In the genomic region with DNA sequence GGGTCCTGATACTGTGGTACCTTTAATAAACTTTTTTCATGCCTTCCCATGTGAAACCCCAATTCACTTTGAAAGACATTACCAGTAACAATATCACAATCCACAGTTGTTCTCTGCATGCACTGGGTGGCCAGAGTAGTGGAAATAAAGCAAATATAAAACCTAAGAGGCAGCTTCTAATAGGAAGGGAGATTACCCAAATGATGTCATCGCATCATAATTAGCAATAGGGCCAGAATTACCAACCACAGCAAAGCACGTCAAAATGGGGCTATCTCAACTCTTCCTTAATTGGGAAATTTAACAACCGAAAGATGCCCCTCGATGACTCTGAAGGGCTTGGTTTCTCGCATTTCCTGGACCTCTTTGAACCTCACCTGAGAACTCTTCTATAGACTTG, we compare ENCODE assay signal across 2 cellular contexts.
A peak's percentile ranks its signal among the peaks of the same experiment; 100 is the strongest.
TF ChIP-seq lines count a peak whose summit lies in the region.

No MANE protein-coding gene starts in this region.

TF ChIP-seq in HepG2, 621 proteins besides CTCF, POLR2A, EP300 and RAD21 (continued from another document):
- TF ChIP-seq, protein P1, sequence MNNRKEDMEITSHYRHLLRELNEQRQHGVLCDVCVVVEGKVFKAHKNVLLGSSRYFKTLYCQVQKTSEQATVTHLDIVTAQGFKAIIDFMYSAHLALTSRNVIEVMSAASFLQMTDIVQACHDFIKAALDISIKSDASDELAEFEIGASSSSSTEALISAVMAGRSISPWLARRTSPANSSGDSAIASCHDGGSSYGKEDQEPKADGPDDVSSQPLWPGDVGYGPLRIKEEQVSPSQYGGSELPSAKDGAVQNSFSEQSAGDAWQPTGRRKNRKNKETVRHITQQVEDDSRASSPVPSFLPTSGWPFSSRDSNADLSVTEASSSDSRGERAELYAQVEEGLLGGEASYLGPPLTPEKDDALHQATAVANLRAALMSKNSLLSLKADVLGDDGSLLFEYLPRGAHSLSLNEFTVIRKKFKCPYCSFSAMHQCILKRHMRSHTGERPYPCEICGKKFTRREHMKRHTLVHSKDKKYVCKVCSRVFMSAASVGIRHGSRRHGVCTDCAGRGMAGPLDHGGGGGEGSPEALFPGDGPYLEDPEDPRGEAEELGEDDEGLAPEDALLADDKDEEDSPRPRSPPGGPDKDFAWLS (CRISPR knock-in tag; IDR thresholded peaks at IDR 0.05; ENCODE audit: borderline replicate concordance) = no peak
- TF ChIP-seq ATF7 (IDR thresholded peaks at IDR 0.05) = peak; percentile 88
- no peak for TF ChIP-seq ATF7 (CRISPR knock-in tag; IDR thresholded peaks at IDR 0.05)
- no peak for TF ChIP-seq NCOA2 (CRISPR knock-in tag; IDR thresholded peaks at IDR 0.05)
- no peak for TF ChIP-seq FOXP4 (CRISPR knock-in tag; IDR thresholded peaks at IDR 0.05)
- TF ChIP-seq ZNF530 (CRISPR knock-in tag; IDR thresholded peaks at IDR 0.05; ENCODE audit: low read depth) = no peak

TF ChIP-seq in GM12878, 131 proteins besides CTCF, POLR2A, EP300 and RAD21 (continued from another document and continues in another):
- TF ChIP-seq E2F4 (IDR thresholded peaks at IDR 0.05; ENCODE audit: low read depth, low read length) (no peak), POU2F2 (IDR thresholded peaks at IDR 0.05; ENCODE audit: borderline replicate concordance, low read depth, low read length) (no peak), DPF2 (IDR thresholded peaks at IDR 0.05) (no peak), SMAD5 (IDR thresholded peaks at IDR 0.05; ENCODE audit: low read depth) (no peak), IKZF2 (IDR thresholded peaks at IDR 0.05) (no peak), BHLHE40 (IDR thresholded peaks at IDR 0.05; ENCODE audit: borderline replicate concordance in 1 of 2, low read depth in 2 of 2, low read length in 1 of 2) (no peak), BCL11A (IDR thresholded peaks at IDR 0.05; ENCODE audit: low read depth, low read length) (0 out of 2 replicates have a peak, but pooled peaks have one; percentile 29), HDAC6 (IDR thresholded peaks at IDR 0.05; ENCODE audit: unreplicated experiment) (no peak), NFYA (IDR thresholded peaks at IDR 0.05; ENCODE audit: borderline replicate concordance, low read depth, low read length) (no peak), RAD51 (IDR thresholded peaks at IDR 0.05) (no peak), RFX5 (IDR thresholded peaks at IDR 0.05; ENCODE audit: low read depth, low read length) (no peak), PAX8 (IDR thresholded peaks at IDR 0.05) (no peak), MTA3 (IDR thresholded peaks at IDR 0.05; ENCODE audit: borderline replicate concordance, low read length) (no peak), BMI1 (IDR thresholded peaks at IDR 0.05; ENCODE audit: borderline replicate concordance) (no peak), RELA (IDR thresholded peaks at IDR 0.05; ENCODE audit: borderline replicate concordance, partially characterized antibody) (no peak), SUPT20H (IDR thresholded peaks at IDR 0.05; ENCODE audit: borderline replicate concordance, control insufficient read depth, low read depth, low read length) (no peak), CBFB (IDR thresholded peaks at IDR 0.05; ENCODE audit: low read depth) (peak; percentile 28; the same call in 1 of the 2 replicates), E4F1 (IDR thresholded peaks at IDR 0.05; ENCODE audit: borderline replicate concordance, partially characterized antibody) (no peak), BRCA1 (IDR thresholded peaks at IDR 0.05; ENCODE audit: low read depth, low read length) (no peak), WRNIP1 (IDR thresholded peaks at IDR 0.05; ENCODE audit: borderline replicate concordance, low read depth, low read length) (no peak), FOXM1 (IDR thresholded peaks at IDR 0.05; ENCODE audit: low read depth, low read length) (no peak), JUNB (IDR thresholded peaks at IDR 0.05) (peak; percentile 43; the same call in 1 of the 2 replicates), CREB1 (IDR thresholded peaks at IDR 0.05; ENCODE audit: low read depth) (no peak), MXI1 (IDR thresholded peaks at IDR 0.05; ENCODE audit: low read depth, low read length) (no peak), STAT1 (conservative IDR thresholded peaks at IDR 0.05) (no peak), EGR1 (IDR thresholded peaks at IDR 0.05; ENCODE audit: borderline replicate concordance in 1 of 2, low read depth in 2 of 2, low read length in 2 of 2) (no peak), IRF4 (IDR thresholded peaks at IDR 0.05; ENCODE audit: low read depth, low read length) (no peak)
- TF ChIP-seq, protein P2, sequence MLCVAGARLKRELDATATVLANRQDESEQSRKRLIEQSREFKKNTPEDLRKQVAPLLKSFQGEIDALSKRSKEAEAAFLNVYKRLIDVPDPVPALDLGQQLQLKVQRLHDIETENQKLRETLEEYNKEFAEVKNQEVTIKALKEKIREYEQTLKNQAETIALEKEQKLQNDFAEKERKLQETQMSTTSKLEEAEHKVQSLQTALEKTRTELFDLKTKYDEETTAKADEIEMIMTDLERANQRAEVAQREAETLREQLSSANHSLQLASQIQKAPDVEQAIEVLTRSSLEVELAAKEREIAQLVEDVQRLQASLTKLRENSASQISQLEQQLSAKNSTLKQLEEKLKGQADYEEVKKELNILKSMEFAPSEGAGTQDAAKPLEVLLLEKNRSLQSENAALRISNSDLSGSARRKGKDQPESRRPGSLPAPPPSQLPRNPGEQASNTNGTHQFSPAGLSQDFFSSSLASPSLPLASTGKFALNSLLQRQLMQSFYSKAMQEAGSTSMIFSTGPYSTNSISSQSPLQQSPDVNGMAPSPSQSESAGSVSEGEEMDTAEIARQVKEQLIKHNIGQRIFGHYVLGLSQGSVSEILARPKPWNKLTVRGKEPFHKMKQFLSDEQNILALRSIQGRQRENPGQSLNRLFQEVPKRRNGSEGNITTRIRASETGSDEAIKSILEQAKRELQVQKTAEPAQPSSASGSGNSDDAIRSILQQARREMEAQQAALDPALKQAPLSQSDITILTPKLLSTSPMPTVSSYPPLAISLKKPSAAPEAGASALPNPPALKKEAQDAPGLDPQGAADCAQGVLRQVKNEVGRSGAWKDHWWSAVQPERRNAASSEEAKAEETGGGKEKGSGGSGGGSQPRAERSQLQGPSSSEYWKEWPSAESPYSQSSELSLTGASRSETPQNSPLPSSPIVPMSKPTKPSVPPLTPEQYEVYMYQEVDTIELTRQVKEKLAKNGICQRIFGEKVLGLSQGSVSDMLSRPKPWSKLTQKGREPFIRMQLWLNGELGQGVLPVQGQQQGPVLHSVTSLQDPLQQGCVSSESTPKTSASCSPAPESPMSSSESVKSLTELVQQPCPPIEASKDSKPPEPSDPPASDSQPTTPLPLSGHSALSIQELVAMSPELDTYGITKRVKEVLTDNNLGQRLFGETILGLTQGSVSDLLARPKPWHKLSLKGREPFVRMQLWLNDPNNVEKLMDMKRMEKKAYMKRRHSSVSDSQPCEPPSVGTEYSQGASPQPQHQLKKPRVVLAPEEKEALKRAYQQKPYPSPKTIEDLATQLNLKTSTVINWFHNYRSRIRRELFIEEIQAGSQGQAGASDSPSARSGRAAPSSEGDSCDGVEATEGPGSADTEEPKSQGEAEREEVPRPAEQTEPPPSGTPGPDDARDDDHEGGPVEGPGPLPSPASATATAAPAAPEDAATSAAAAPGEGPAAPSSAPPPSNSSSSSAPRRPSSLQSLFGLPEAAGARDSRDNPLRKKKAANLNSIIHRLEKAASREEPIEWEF (IDR thresholded peaks at IDR 0.05; ENCODE audit: insufficient replicate concordance, low read depth, low read length) = no peak
- TF ChIP-seq, protein P3, sequence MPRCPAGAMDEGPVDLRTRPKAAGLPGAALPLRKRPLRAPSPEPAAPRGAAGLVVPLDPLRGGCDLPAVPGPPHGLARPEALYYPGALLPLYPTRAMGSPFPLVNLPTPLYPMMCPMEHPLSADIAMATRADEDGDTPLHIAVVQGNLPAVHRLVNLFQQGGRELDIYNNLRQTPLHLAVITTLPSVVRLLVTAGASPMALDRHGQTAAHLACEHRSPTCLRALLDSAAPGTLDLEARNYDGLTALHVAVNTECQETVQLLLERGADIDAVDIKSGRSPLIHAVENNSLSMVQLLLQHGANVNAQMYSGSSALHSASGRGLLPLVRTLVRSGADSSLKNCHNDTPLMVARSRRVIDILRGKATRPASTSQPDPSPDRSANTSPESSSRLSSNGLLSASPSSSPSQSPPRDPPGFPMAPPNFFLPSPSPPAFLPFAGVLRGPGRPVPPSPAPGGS (IDR thresholded peaks at IDR 0.05; ENCODE audit: borderline replicate concordance, insufficient read depth, low read depth, low read length, poor library complexity, severe bottlenecking) = no peak
- TF ChIP-seq, protein P4, sequence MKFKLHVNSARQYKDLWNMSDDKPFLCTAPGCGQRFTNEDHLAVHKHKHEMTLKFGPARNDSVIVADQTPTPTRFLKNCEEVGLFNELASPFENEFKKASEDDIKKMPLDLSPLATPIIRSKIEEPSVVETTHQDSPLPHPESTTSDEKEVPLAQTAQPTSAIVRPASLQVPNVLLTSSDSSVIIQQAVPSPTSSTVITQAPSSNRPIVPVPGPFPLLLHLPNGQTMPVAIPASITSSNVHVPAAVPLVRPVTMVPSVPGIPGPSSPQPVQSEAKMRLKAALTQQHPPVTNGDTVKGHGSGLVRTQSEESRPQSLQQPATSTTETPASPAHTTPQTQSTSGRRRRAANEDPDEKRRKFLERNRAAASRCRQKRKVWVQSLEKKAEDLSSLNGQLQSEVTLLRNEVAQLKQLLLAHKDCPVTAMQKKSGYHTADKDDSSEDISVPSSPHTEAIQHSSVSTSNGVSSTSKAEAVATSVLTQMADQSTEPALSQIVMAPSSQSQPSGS (IDR thresholded peaks at IDR 0.05; ENCODE audit: low read length) = 0 out of 2 replicates have a peak, but pooled peaks have one; percentile 37
- TF ChIP-seq, protein P5, sequence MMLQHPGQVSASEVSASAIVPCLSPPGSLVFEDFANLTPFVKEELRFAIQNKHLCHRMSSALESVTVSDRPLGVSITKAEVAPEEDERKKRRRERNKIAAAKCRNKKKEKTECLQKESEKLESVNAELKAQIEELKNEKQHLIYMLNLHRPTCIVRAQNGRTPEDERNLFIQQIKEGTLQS (IDR thresholded peaks at IDR 0.05; ENCODE audit: borderline replicate concordance, extremely low read depth, low read depth, low read length) = no peak
- TF ChIP-seq, protein P6, sequence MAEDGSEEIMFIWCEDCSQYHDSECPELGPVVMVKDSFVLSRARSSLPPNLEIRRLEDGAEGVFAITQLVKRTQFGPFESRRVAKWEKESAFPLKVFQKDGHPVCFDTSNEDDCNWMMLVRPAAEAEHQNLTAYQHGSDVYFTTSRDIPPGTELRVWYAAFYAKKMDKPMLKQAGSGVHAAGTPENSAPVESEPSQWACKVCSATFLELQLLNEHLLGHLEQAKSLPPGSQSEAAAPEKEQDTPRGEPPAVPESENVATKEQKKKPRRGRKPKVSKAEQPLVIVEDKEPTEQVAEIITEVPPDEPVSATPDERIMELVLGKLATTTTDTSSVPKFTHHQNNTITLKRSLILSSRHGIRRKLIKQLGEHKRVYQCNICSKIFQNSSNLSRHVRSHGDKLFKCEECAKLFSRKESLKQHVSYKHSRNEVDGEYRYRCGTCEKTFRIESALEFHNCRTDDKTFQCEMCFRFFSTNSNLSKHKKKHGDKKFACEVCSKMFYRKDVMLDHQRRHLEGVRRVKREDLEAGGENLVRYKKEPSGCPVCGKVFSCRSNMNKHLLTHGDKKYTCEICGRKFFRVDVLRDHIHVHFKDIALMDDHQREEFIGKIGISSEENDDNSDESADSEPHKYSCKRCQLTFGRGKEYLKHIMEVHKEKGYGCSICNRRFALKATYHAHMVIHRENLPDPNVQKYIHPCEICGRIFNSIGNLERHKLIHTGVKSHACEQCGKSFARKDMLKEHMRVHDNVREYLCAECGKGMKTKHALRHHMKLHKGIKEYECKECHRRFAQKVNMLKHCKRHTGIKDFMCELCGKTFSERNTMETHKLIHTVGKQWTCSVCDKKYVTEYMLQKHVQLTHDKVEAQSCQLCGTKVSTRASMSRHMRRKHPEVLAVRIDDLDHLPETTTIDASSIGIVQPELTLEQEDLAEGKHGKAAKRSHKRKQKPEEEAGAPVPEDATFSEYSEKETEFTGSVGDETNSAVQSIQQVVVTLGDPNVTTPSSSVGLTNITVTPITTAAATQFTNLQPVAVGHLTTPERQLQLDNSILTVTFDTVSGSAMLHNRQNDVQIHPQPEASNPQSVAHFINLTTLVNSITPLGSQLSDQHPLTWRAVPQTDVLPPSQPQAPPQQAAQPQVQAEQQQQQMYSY (CRISPR knock-in tag; IDR thresholded peaks at IDR 0.05) = no peak
- TF ChIP-seq, protein P7, sequence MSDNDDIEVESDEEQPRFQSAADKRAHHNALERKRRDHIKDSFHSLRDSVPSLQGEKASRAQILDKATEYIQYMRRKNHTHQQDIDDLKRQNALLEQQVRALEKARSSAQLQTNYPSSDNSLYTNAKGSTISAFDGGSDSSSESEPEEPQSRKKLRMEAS (IDR thresholded peaks at IDR 0.05; ENCODE audit: low read depth, low read length) = no peak
